11 cellular contexts compared by ENCODE assay signal in genomic region chr11:120807414-120808150, GRCh38.
DNase-seq lines count a peak whose midpoint lies in the region; ATAC-seq and TF ChIP-seq lines count a peak whose summit lies in the region.
"Had no signal": no experiment of that assay in that cellular context is flagged by ENCODE, and none has a peak within 500 bp of the region (broad histone marks: within the 10 kb centered on the region; RNA-seq: fewer than 3 reads in every experiment).

No MANE protein-coding gene starts in this region.

- H3K4me2 ChIP-seq in trophoblast cell (ENCODE audit: low read length) = no peak overlapping the region

- H3K23ac ChIP-seq in trophoblast cell (ENCODE audit: low read length) = no peak overlapping the region

- H3K18ac ChIP-seq in trophoblast cell (ENCODE audit: low read length) = no peak overlapping the region

- no CpG with 5 or more reads among the region's 13 CpGs for WGBS in trophoblast cell (ENCODE audit: extremely low coverage, insufficient coverage, insufficient read length)

- no peak overlapping the region for H3K4ac ChIP-seq in trophoblast cell (ENCODE audit: low read depth, low read length)

- DNase-seq in GM04503 (ENCODE audit: low read depth) (peak; percentile 50), RKO (ENCODE audit: low spot score) (peak; percentile 59), fibroblast of peridontal ligament (ENCODE audit: extremely low read depth) (peak; percentile 81), trophoblast cell (peak; percentile 84 to 96), chondrocyte (ENCODE audit: low spot score) (no peak)
- no peak for DNase-seq in activated CD4-positive, alpha-beta T cell treated with anti-CD3 and anti-CD28 coated beads, Interleukin-2, amount 10 ng/mL, durations not matched to agents 24 days and 14 days
- DNase-seq: posterior cingulate gyrus had no signal

- H4K8ac ChIP-seq in trophoblast cell (ENCODE audit: low read depth, low read length) = no peak overlapping the region

- H4K12ac ChIP-seq in trophoblast cell (ENCODE audit: low read depth, low read length) = no peak overlapping the region

- no peaks in the 10 kb centered on the region for H3K36me3 Mint-ChIP-seq in chondrocyte (ENCODE audit: low read depth)
- H3K36me3 Mint-ChIP-seq in activated CD4-positive, alpha-beta T cell treated with anti-CD3 and anti-CD28 coated beads, Interleukin-2, amount 10 ng/mL, durations not matched to agents 24 days and 14 days (ENCODE audit: low read depth) = no peaks in the 10 kb centered on the region
- H3K36me3 Mint-ChIP-seq: activated naive CD4-positive, alpha-beta T cell treated with anti-CD3 and anti-CD28 coated beads, Interleukin-2, amount 50 U/mL, for 24 hours had no signal

- H3K4me1 Mint-ChIP-seq in chondrocyte (ENCODE audit: low read depth) = peaks cover 8% of the 10 kb centered on the region
- no peaks in the 10 kb centered on the region for H3K4me1 Mint-ChIP-seq in activated CD4-positive, alpha-beta T cell treated with anti-CD3 and anti-CD28 coated beads, Interleukin-2, amount 10 ng/mL, durations not matched to agents 24 days and 14 days
- H3K4me1 Mint-ChIP-seq: activated naive CD4-positive, alpha-beta T cell treated with anti-CD3 and anti-CD28 coated beads, Interleukin-2, amount 50 U/mL, for 24 hours had no signal

- H3K4me3 Mint-ChIP-seq in chondrocyte (ENCODE audit: unreplicated experiment) = no peak overlapping the region
- no peak overlapping the region for H3K4me3 Mint-ChIP-seq in activated CD4-positive, alpha-beta T cell treated with anti-CD3 and anti-CD28 coated beads, Interleukin-2, amount 10 ng/mL, durations not matched to agents 24 days and 14 days
- H3K4me3 Mint-ChIP-seq: activated naive CD4-positive, alpha-beta T cell treated with anti-CD3 and anti-CD28 coated beads, Interleukin-2, amount 50 U/mL, for 24 hours had no signal

- H3K9me3 ChIP-seq in trophoblast cell (ENCODE audit: insufficient read depth, low read depth, low read length) = no peaks in the 10 kb centered on the region

- ATAC-seq in GM19455 (IDR thresholded peaks at IDR 0.05; ENCODE audit: unreplicated experiment) = no peak
- no peak for ATAC-seq in HG03521 (IDR thresholded peaks at IDR 0.05; ENCODE audit: unreplicated experiment)

- intact Hi-C loops in activated CD4-positive, alpha-beta T cell treated with anti-CD3 and anti-CD28 coated beads, Interleukin-2, amount 10 ng/mL, durations not matched to agents 24 days and 14 days (cut with micrococcal nuclease) = loop anchor here (10.0 kb wide), 1 partner anchor 473 kb away; the partner anchor contains the start of gene ARHGEF12

- H2AFZ ChIP-seq in trophoblast cell (ENCODE audit: insufficient read depth, low read length, poor library complexity) = no peak overlapping the region

- H3K27ac ChIP-seq in trophoblast cell (ENCODE audit: low read depth, low read length) = no peak overlapping the region
- H3K27ac ChIP-seq: HL-60 had no signal

- no peaks in the 10 kb centered on the region for H3K9me3 Mint-ChIP-seq in chondrocyte (ENCODE audit: low read depth)
- H3K9me3 Mint-ChIP-seq in activated CD4-positive, alpha-beta T cell treated with anti-CD3 and anti-CD28 coated beads, Interleukin-2, amount 10 ng/mL, durations not matched to agents 24 days and 14 days = no peaks in the 10 kb centered on the region
- H3K9me3 Mint-ChIP-seq: activated naive CD4-positive, alpha-beta T cell treated with anti-CD3 and anti-CD28 coated beads, Interleukin-2, amount 50 U/mL, for 24 hours had no signal

- no peaks in the 10 kb centered on the region for H3K79me2 ChIP-seq in trophoblast cell (ENCODE audit: control insufficient read depth, insufficient read depth, low read length, poor library complexity)

- no peak overlapping the region for H3K9ac ChIP-seq in trophoblast cell (ENCODE audit: low read length)

- H3K4me3 ChIP-seq in trophoblast cell (ENCODE audit: low read depth, low read length) = no peak overlapping the region

- H2BK5ac ChIP-seq in trophoblast cell (ENCODE audit: low read depth, low read length, poor library complexity) = no peak overlapping the region

- H3K79me1 ChIP-seq in trophoblast cell (ENCODE audit: low read length) = no peaks in the 10 kb centered on the region

- peaks cover 6 to 9% of the 10 kb centered on the region in 2 experiments for H3K4me1 ChIP-seq in trophoblast cell (ENCODE audit: control insufficient read depth in 1 of 2, insufficient read depth in 2 of 2, low read length in 2 of 2)

- no peak overlapping the region for H2AK5ac ChIP-seq in trophoblast cell (ENCODE audit: low read length)

- peaks cover 8% of the 10 kb centered on the region for H3K27me3 Mint-ChIP-seq in chondrocyte (ENCODE audit: low read depth)
- H3K27me3 Mint-ChIP-seq in activated CD4-positive, alpha-beta T cell treated with anti-CD3 and anti-CD28 coated beads, Interleukin-2, amount 10 ng/mL, durations not matched to agents 24 days and 14 days = peaks cover 2% of the 10 kb centered on the region

- H3K36me3 ChIP-seq in trophoblast cell (ENCODE audit: control insufficient read depth in 1 of 2, insufficient read depth in 2 of 2, low read length in 2 of 2) = no peaks in the 10 kb centered on the region

- no peak overlapping the region for H4K91ac ChIP-seq in trophoblast cell (ENCODE audit: low read depth, low read length)

- H3K14ac ChIP-seq in trophoblast cell (ENCODE audit: low read length) = no peak overlapping the region

- H3K27me3 ChIP-seq in trophoblast cell (ENCODE audit: insufficient read depth, low read length) = no peaks in the 10 kb centered on the region

- no peak overlapping the region for H3K27ac Mint-ChIP-seq in chondrocyte (ENCODE audit: unreplicated experiment)
- no peak overlapping the region for H3K27ac Mint-ChIP-seq in activated CD4-positive, alpha-beta T cell treated with anti-CD3 and anti-CD28 coated beads, Interleukin-2, amount 10 ng/mL, durations not matched to agents 24 days and 14 days
- H3K27ac Mint-ChIP-seq: activated naive CD4-positive, alpha-beta T cell treated with anti-CD3 and anti-CD28 coated beads, Interleukin-2, amount 50 U/mL, for 24 hours had no signal

- TF ChIP-seq CTCF in chondrocyte (IDR thresholded peaks at IDR 0.05) = no peak

- no peak overlapping the region for H2BK12ac ChIP-seq in trophoblast cell (ENCODE audit: low read length)

- no peak overlapping the region for H2BK120ac ChIP-seq in trophoblast cell (ENCODE audit: insufficient read depth, low read length, poor library complexity)

Comparison
In these comparisons a context has a peak if more than half of its experiments do, and no peak if none do; other contexts are left out.
1. DNase-seq: peak in GM04503 (single experiment), RKO (single experiment), fibroblast of peridontal ligament (single experiment) and trophoblast cell (2 of 2); none in chondrocyte (single experiment) and activated CD4-positive, alpha-beta T cell treated with anti-CD3 and anti-CD28 coated beads, Interleukin-2, amount 10 ng/mL, durations not matched to agents 24 days and 14 days (single experiment).